10 cellular contexts compared by ENCODE assay signal in genomic region chr15:89494941-89495637, GRCh38. TPM values are rescaled to one million over a fixed set of nuclear protein-coding genes. Genes with fewer than 3 reads are reported as not detected.
DNase-seq lines count a peak whose midpoint lies in the region; ATAC-seq lines count a peak whose summit lies in the region.
"Had no signal": no experiment of that assay in that cellular context is flagged by ENCODE, and none has a peak within 500 bp of the region (broad histone marks: within the 10 kb centered on the region; RNA-seq: fewer than 3 reads in every experiment).

No MANE protein-coding gene starts in this region.

- no peak overlapping the region for H2AK5ac ChIP-seq in mesendoderm (ENCODE audit: low read length)

- POLR2A ChIA-PET in activated naive CD8-positive, alpha-beta T cell treated with anti-CD3 and anti-CD28 coated beads, Interleukin-2, amount 10 ng/mL, durations not matched to agents 7 days and 5 days (lab: Charles Lee): no interaction called here

- H3K4me1 ChIP-seq in mesendoderm (ENCODE audit: control insufficient read depth, low read depth, low read length): no peaks in the 10 kb centered on the region

- DNase-seq in NCI-H1694 (lab: John Stamatoyannopoulos, UW) (peak; percentile 13), NCI-H1694 treated with DMSO at 0.1 percent for 48 hours (lab: John Stamatoyannopoulos, UW) (no peak), HuH-7 (ENCODE audit: low spot score) (peak; percentile 53), mesendoderm (peak; percentile 30)
- peak; percentile 52 for DNase-seq in activated naive CD8-positive, alpha-beta T cell treated with anti-CD3 and anti-CD28 coated beads, Interleukin-2, amount 10 ng/mL, durations not matched to agents 7 days and 5 days

- no peak overlapping the region for H2BK15ac ChIP-seq in mesendoderm (replicated peaks; ENCODE audit: low read depth)

- no peaks in the 10 kb centered on the region for H3K79me2 ChIP-seq in mesendoderm (ENCODE audit: control insufficient read depth, insufficient read depth, low read length)

- no CpG with 5 or more reads among the region's 7 CpGs for WGBS in mesendoderm (ENCODE audit: extremely low coverage, insufficient coverage, low lambda C conversion rate)

- peaks cover 61% of the 10 kb centered on the region for H3K27me3 Mint-ChIP-seq in activated naive CD8-positive, alpha-beta T cell treated with anti-CD3 and anti-CD28 coated beads, Interleukin-2, amount 10 ng/mL, durations not matched to agents 7 days and 5 days

- H3K36me3 Mint-ChIP-seq in activated naive CD8-positive, alpha-beta T cell treated with anti-CD3 and anti-CD28 coated beads, Interleukin-2, amount 10 ng/mL, durations not matched to agents 7 days and 5 days: no peaks in the 10 kb centered on the region
- H3K36me3 Mint-ChIP-seq: stimulated activated effector memory CD8-positive, alpha-beta T cell treated with anti-CD3 and anti-CD28 coated beads, Interleukin-12 subunit alpha, Interleukin-12 subunit beta, amount 100 ng/mL, for 72 hours had no signal

- H3K56ac ChIP-seq in mesendoderm (ENCODE audit: low read length): no peak overlapping the region

- H3K36me3 ChIP-seq in mesendoderm (ENCODE audit: control insufficient read depth, insufficient read depth, low read length): no peaks in the 10 kb centered on the region

- ATAC-seq in activated naive CD8-positive, alpha-beta T cell treated with anti-CD3 and anti-CD28 coated beads, Interleukin-2, amount 10 ng/mL, durations not matched to agents 7 days and 5 days (ENCODE audit: low read depth): no peak
- ATAC-seq in GM18861 (IDR thresholded peaks at IDR 0.05; ENCODE audit: unreplicated experiment): no peak
- ATAC-seq in GM19463 (IDR thresholded peaks at IDR 0.05; ENCODE audit: unreplicated experiment): no peak
- ATAC-seq in HG03196 (IDR thresholded peaks at IDR 0.05; ENCODE audit: unreplicated experiment): no peak

- no peak overlapping the region for H3K27ac ChIP-seq in mesendoderm (ENCODE audit: low read depth, low read length)

- H4K8ac ChIP-seq in mesendoderm (ENCODE audit: low read depth, low read length): no peak overlapping the region

- H3K4me2 ChIP-seq in mesendoderm (ENCODE audit: low read length): no peak overlapping the region

- peaks cover 5% of the 10 kb centered on the region for H3K4me1 Mint-ChIP-seq in activated naive CD8-positive, alpha-beta T cell treated with anti-CD3 and anti-CD28 coated beads, Interleukin-2, amount 10 ng/mL, durations not matched to agents 7 days and 5 days

- no peak overlapping the region for H3K4me3 ChIP-seq in mesendoderm (ENCODE audit: low read length)
- H3K4me3 ChIP-seq: lung had no signal

- H2BK120ac ChIP-seq in mesendoderm (ENCODE audit: low read depth, low read length): no peak overlapping the region

- H3K9ac ChIP-seq in mesendoderm (ENCODE audit: low read length): no peak overlapping the region

- H2BK5ac ChIP-seq in mesendoderm (ENCODE audit: low read length): no peak overlapping the region

- no peak overlapping the region for H4K5ac ChIP-seq in mesendoderm (ENCODE audit: low read length)

- H3K4me3 Mint-ChIP-seq in activated naive CD8-positive, alpha-beta T cell treated with anti-CD3 and anti-CD28 coated beads, Interleukin-2, amount 10 ng/mL, durations not matched to agents 7 days and 5 days: no peak overlapping the region

- no peak overlapping the region for H3K27ac Mint-ChIP-seq in activated naive CD8-positive, alpha-beta T cell treated with anti-CD3 and anti-CD28 coated beads, Interleukin-2, amount 10 ng/mL, durations not matched to agents 7 days and 5 days
- H3K27ac Mint-ChIP-seq: stimulated activated effector memory CD8-positive, alpha-beta T cell treated with anti-CD3 and anti-CD28 coated beads, Interleukin-12 subunit alpha, Interleukin-12 subunit beta, amount 100 ng/mL, for 72 hours had no signal

- no peak overlapping the region for H3K23ac ChIP-seq in mesendoderm (ENCODE audit: low read length)

- no peaks in the 10 kb centered on the region for H3K9me3 Mint-ChIP-seq in activated naive CD8-positive, alpha-beta T cell treated with anti-CD3 and anti-CD28 coated beads, Interleukin-2, amount 10 ng/mL, durations not matched to agents 7 days and 5 days
- H3K9me3 Mint-ChIP-seq: stimulated activated effector memory CD8-positive, alpha-beta T cell treated with anti-CD3 and anti-CD28 coated beads, Interleukin-12 subunit alpha, Interleukin-12 subunit beta, amount 100 ng/mL, for 72 hours had no signal

- no peak overlapping the region for H3K18ac ChIP-seq in mesendoderm (ENCODE audit: low read length)

- H3K4ac ChIP-seq in mesendoderm (ENCODE audit: low read depth, low read length): no peak overlapping the region

- H3K27me3 ChIP-seq in mesendoderm (ENCODE audit: insufficient read depth, low read length, poor library complexity): peaks cover 4% of the 10 kb centered on the region

- no peaks in the 10 kb centered on the region for H3K79me1 ChIP-seq in mesendoderm (ENCODE audit: low read length)

RNA-seq across cellular contexts. Expression of gene RHCG, which starts 1.3 kb away (rescaled TPM):
- not detected for total RNA-seq in activated naive CD8-positive, alpha-beta T cell treated with anti-CD3 and anti-CD28 coated beads, Interleukin-2, amount 10 ng/mL, durations not matched to agents 7 days and 5 days
- 0.04 TPM for polyA plus RNA-seq in mesendoderm (2013, experiment 1 of 2)
- polyA plus RNA-seq in mesendoderm (2013, experiment 2 of 2): 0.03 TPM
